Comparison of ENCODE assay signal across 8 cellular contexts in genomic region chr6:17280552-17281090, GRCh38. TPM values are rescaled to one million over a fixed set of nuclear protein-coding genes. Genes with fewer than 3 reads are reported as not detected.
A peak's percentile ranks its signal among the peaks of the same experiment; 100 is the strongest.
DNase-seq lines count a peak whose midpoint lies in the region; ATAC-seq and TF ChIP-seq lines count a peak whose summit lies in the region.

No MANE protein-coding gene starts in this region.

- no peaks in the 10 kb centered on the region for H3K4me1 ChIP-seq in mucosa of descending colon (ENCODE audit: low read depth)

- H3K27me3 Mint-ChIP-seq in activated naive CD4-positive, alpha-beta T cell treated with anti-CD3 and anti-CD28 coated beads for 36 hours (ENCODE audit: low read depth), result peaks cover 54% of the 10 kb centered on the region
- H3K27me3 Mint-ChIP-seq in endothelial cell (ENCODE audit: unreplicated experiment), result peaks cover 10% of the 10 kb centered on the region

- H3K36me3 Mint-ChIP-seq in activated naive CD4-positive, alpha-beta T cell treated with anti-CD3 and anti-CD28 coated beads for 36 hours (ENCODE audit: low read depth), result no peaks in the 10 kb centered on the region
- H3K36me3 Mint-ChIP-seq in endothelial cell (ENCODE audit: low read depth, unreplicated experiment), result peaks cover 7% of the 10 kb centered on the region

- no peaks in the 10 kb centered on the region for H3K36me3 ChIP-seq in mucosa of descending colon (ENCODE audit: low read depth)

- H3K4me3 ChIP-seq in mucosa of descending colon, result peak overlapping the region; percentile 9

- peak; percentile 7 for DNase-seq in activated naive CD4-positive, alpha-beta T cell treated with anti-CD3 and anti-CD28 coated beads for 36 hours
- DNase-seq in activated naive CD4-positive, alpha-beta T cell treated with anti-CD3 and anti-CD28 coated beads, Interleukin-2, amount 50 U/mL, for 16 hours, result no peak
- DNase-seq in endothelial cell (ENCODE audit: low spot score), result peak; percentile 61
- peak; percentile 42 to 60 (median 57) for DNase-seq in mucosa of descending colon
- DNase-seq in ureter (ENCODE audit: low spot score), result peak; percentile 56
- DNase-seq in GF-D8 (lab: John Stamatoyannopoulos, UW), result no peak

- peak; percentile 77 for ATAC-seq in mucosa of descending colon
- ATAC-seq in GM18868 (IDR thresholded peaks at IDR 0.05; ENCODE audit: unreplicated experiment), result no peak
- no peak for ATAC-seq in HG02981 (IDR thresholded peaks at IDR 0.05; ENCODE audit: unreplicated experiment)

- CTCF ChIA-PET in activated naive CD4-positive, alpha-beta T cell treated with anti-CD3 and anti-CD28 coated beads for 36 hours (lab: Charles Lee), result no interaction called here

- no peaks in the 10 kb centered on the region for H3K9me3 ChIP-seq in mucosa of descending colon

- peak overlapping the region; percentile 54 for H3K4me3 Mint-ChIP-seq in activated naive CD4-positive, alpha-beta T cell treated with anti-CD3 and anti-CD28 coated beads for 36 hours
- peak overlapping the region; percentile 92 for H3K4me3 Mint-ChIP-seq in endothelial cell (ENCODE audit: unreplicated experiment)

- no peak for TF ChIP-seq CTCF in endothelial cell (IDR thresholded peaks at IDR 0.05; ENCODE audit: unreplicated experiment)
- no peak for TF ChIP-seq CTCF in mucosa of descending colon (IDR thresholded peaks at IDR 0.05)

- peaks cover 10% of the 10 kb centered on the region for H3K4me1 Mint-ChIP-seq in activated naive CD4-positive, alpha-beta T cell treated with anti-CD3 and anti-CD28 coated beads for 36 hours (ENCODE audit: low read depth)
- H3K4me1 Mint-ChIP-seq in endothelial cell (ENCODE audit: unreplicated experiment), result peaks cover 11% of the 10 kb centered on the region

- intact Hi-C loops in activated naive CD4-positive, alpha-beta T cell treated with anti-CD3 and anti-CD28 coated beads for 36 hours (cut with micrococcal nuclease), result loop anchor here (1.0 kb wide), 1 partner anchor 304 kb away; no protein-coding TSS in a partner anchor
- intact Hi-C loops in mucosa of descending colon (cut with DNase I, micrococcal nuclease), result loop anchor here in 1 of 2 donors (5.0 kb wide), 1 partner anchor 302 kb away; no protein-coding TSS in a partner anchor

- H3K9me3 Mint-ChIP-seq in activated naive CD4-positive, alpha-beta T cell treated with anti-CD3 and anti-CD28 coated beads for 36 hours, result no peaks in the 10 kb centered on the region
- H3K9me3 Mint-ChIP-seq in endothelial cell (ENCODE audit: unreplicated experiment), result no peaks in the 10 kb centered on the region

- H3K27ac Mint-ChIP-seq in activated naive CD4-positive, alpha-beta T cell treated with anti-CD3 and anti-CD28 coated beads for 36 hours, result no peak overlapping the region
- H3K27ac Mint-ChIP-seq in endothelial cell (ENCODE audit: unreplicated experiment), result no peak overlapping the region

RNA-seq across cellular contexts. Expression of gene RBM24, which starts 0.5 kb away (rescaled TPM):
- not detected for total RNA-seq in activated naive CD4-positive, alpha-beta T cell treated with anti-CD3 and anti-CD28 coated beads for 36 hours
- 19.6 TPM for total RNA-seq in endothelial cell (ENCODE audit: unreplicated experiment)
- total RNA-seq in mucosa of descending colon, result 1 to 10 TPM; 2.6 to 8.3 (median 6.8) TPM
- 8.9 TPM for total RNA-seq in ureter

Comparison
In these comparisons a context has a peak if more than half of its experiments do, and no peak if none do; other contexts are left out.
1. DNase-seq: peak in activated naive CD4-positive, alpha-beta T cell treated with anti-CD3 and anti-CD28 coated beads for 36 hours (single experiment), endothelial cell (single experiment), mucosa of descending colon (3 of 3) and ureter (single experiment); none in activated naive CD4-positive, alpha-beta T cell treated with anti-CD3 and anti-CD28 coated beads, Interleukin-2, amount 50 U/mL, for 16 hours (single experiment) and GF-D8 (single experiment).